11 cellular contexts compared by ENCODE assay signal in the genomic region with DNA sequence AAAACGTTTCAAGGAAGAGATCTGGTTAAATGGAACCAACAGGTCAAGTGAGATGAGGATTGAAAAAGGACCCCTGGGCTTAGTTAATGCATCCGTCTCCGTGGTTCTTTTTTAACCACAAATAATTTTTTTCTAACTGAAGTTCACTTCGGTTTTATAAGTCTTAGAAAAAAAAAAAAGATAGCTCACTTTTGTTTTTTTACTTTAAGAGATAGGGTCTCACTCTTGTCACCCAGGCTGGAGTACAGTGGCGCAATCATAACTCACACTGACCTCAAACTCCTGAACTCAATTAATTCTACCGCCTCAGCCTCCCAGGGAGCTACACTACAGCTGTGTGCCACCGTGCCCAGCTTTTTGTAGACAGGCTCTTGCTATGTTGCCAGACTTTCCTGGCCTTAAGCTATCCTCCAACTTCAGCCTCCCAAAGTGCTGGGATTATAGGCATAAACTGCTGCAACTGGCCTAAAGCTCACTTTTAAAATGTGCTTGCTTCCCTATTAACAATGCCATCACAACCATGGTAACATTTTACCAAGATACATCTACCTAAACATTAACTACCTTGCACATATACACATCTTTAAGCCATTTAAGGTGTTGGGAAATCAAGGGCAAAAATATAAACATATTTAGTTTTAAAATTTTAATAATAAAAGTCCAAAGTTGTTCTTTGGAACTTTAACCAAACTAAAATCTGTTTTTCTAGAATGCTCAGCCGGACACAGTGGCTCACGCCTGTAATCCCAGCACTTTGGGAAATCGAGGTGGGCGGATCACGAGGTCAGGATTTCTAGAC. TPM values are rescaled to one million over a fixed set of nuclear protein-coding genes. Genes with fewer than 3 reads are reported as not detected.
A peak's percentile ranks its signal among the peaks of the same experiment; 100 is the strongest.
DNase-seq lines count a peak whose midpoint lies in the region; ATAC-seq lines count a peak whose summit lies in the region.
"Had no signal": no experiment of that assay in that cellular context is flagged by ENCODE, and none has a peak within 500 bp of the region (broad histone marks: within the 10 kb centered on the region; RNA-seq: fewer than 3 reads in every experiment).

No MANE protein-coding gene starts in this region.

- CTCF ChIA-PET in T-cell (lab: Charles Lee), result interaction anchor here (0.5 to 2.2 kb wide), 5 partner anchors 8 to 295 kb away, joined by 3 to 11 read pairs (median 5); no protein-coding TSS in a partner anchor

- POLR2A ChIA-PET in T-cell (lab: Charles Lee), result interaction anchor here (0.6 to 7.2 kb wide), 18 partner anchors 8 to 1253 kb away, joined by 3 to 88 read pairs (median 6); no protein-coding TSS in a partner anchor

- H3K27ac Mint-ChIP-seq in T-cell, result peak overlapping the region; percentile 40 to 89
- H3K27ac Mint-ChIP-seq in stimulated activated memory B cell treated with anti-CD40 and anti-IgM and Interleukin-4, amounts not matched to agents 10 μg/mL and 1 μg/mL and 100 μg/mL, for 72 hours, result peak overlapping the region; percentile 36

- peak overlapping the region; percentile 45 to 58 (median 46) for H3K4me3 Mint-ChIP-seq in T-cell
- peak overlapping the region; percentile 54 for H3K4me3 Mint-ChIP-seq in stimulated activated memory B cell treated with anti-CD40 and anti-IgM and Interleukin-4, amounts not matched to agents 10 μg/mL and 1 μg/mL and 100 μg/mL, for 72 hours

- H3K36me3 Mint-ChIP-seq in T-cell, result peaks cover 49% of the 10 kb centered on the region
- H3K36me3 Mint-ChIP-seq in stimulated activated memory B cell treated with anti-CD40 and anti-IgM and Interleukin-4, amounts not matched to agents 10 μg/mL and 1 μg/mL and 100 μg/mL, for 72 hours, result peaks cover 66% of the 10 kb centered on the region

- ATAC-seq in T-cell (replicated peaks in 1 of 4), result peak in 1 of 4 experiments; percentile 13
- no peak for ATAC-seq in stimulated activated memory B cell treated with anti-CD40 and anti-IgM and Interleukin-4, amounts not matched to agents 10 μg/mL and 1 μg/mL and 100 μg/mL, for 72 hours
- no peak for ATAC-seq in GM18511 (IDR thresholded peaks at IDR 0.05; ENCODE audit: unreplicated experiment)
- no peak for ATAC-seq in GM18858 (IDR thresholded peaks at IDR 0.05; ENCODE audit: unreplicated experiment)

- peaks cover 82 to 87% (median 84%) of the 10 kb centered on the region in 3 donors for H3K4me1 Mint-ChIP-seq in T-cell
- H3K4me1 Mint-ChIP-seq in stimulated activated memory B cell treated with anti-CD40 and anti-IgM and Interleukin-4, amounts not matched to agents 10 μg/mL and 1 μg/mL and 100 μg/mL, for 72 hours, result peaks cover 67% of the 10 kb centered on the region

- H3K9me3 Mint-ChIP-seq in T-cell, result no peaks in the 10 kb centered on the region
- no peaks in the 10 kb centered on the region for H3K9me3 Mint-ChIP-seq in stimulated activated memory B cell treated with anti-CD40 and anti-IgM and Interleukin-4, amounts not matched to agents 10 μg/mL and 1 μg/mL and 100 μg/mL, for 72 hours

- peak; percentile 63 for DNase-seq in activated effector memory CD4-positive, alpha-beta T cell treated with anti-CD3 and anti-CD28 coated beads, Interleukin-2, amount 50 U/mL, for 16 hours
- DNase-seq in activated effector memory CD4-positive, alpha-beta T cell treated with Interleukin-2 at 50 U/mL for 16 hours, result no peak
- DNase-seq in T-cell (no peak), glomerular visceral epithelial cell (ENCODE audit: extremely low spot score) (peak; percentile 46), SHP77 (lab: John Stamatoyannopoulos, UW) (no peak)
- DNase-seq: activated CD8-positive, alpha-beta memory T cell treated with anti-CD3 and anti-CD28 coated beads, Interleukin-2, amount 50 U/mL, for 48 hours; Karpas-422 had no signal

- H3K27me3 Mint-ChIP-seq in T-cell, result no peaks in the 10 kb centered on the region
- no peaks in the 10 kb centered on the region for H3K27me3 Mint-ChIP-seq in stimulated activated memory B cell treated with anti-CD40 and anti-IgM and Interleukin-4, amounts not matched to agents 10 μg/mL and 1 μg/mL and 100 μg/mL, for 72 hours

RNA-seq across cellular contexts. Expression of gene HNRNPC, which starts 11.6 kb away (rescaled TPM):
- total RNA-seq in T-cell, result 100 to 1,000 TPM; 417 to 530 (median 441) TPM

RNA-seq across cellular contexts. Expression of gene RPGRIP1, which starts 22.3 kb away (rescaled TPM):
- under 1 TPM in 2 of 5 donors, not detected in 3; 0.16 to 0.76 TPM for total RNA-seq in T-cell
- total RNA-seq: epithelial cell of proximal tubule had no signal

Comparison
In these comparisons a context has a peak if more than half of its experiments do, and no peak if none do; other contexts are left out.
1. DNase-seq: peak in activated effector memory CD4-positive, alpha-beta T cell treated with anti-CD3 and anti-CD28 coated beads, Interleukin-2, amount 50 U/mL, for 16 hours (single experiment) and glomerular visceral epithelial cell (single experiment); none in activated effector memory CD4-positive, alpha-beta T cell treated with Interleukin-2 at 50 U/mL for 16 hours (single experiment), T-cell (0 of 34) and SHP77 (0 of 2).